ENCODE assay signal across 8 cellular contexts in the genomic region with DNA sequence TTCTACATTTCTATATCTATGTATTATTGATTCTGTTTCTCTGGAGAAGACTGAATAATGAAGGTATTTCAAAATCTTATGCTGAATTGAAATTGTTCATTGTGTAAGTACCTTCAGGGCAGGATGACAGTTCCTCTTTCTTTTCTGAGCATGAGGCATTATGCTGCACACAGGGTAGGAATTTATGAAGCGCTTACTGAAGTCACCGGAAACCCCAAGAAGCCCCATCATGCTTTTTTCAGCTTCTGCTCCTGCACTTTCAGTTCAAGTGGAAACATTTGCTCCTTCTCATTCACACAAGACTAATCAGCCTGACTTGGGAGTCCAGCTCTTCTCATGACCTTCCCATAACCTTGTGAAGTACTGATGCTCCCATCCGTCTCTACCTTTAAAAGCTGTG.
DNase-seq lines count a peak whose midpoint lies in the region; ATAC-seq, FAIRE-seq and TF ChIP-seq lines count a peak whose summit lies in the region.

No MANE protein-coding gene starts in this region.

- H3K9me3 Mint-ChIP-seq in WTC11 = peaks cover 12% of the 10 kb centered on the region

- H3K79me2 ChIP-seq in GM12878 (ENCODE audit: control insufficient read depth, insufficient read depth, low read length) = no peaks in the 10 kb centered on the region

- RAD21 ChIA-PET in GM12878 (lab: Charles Lee; ENCODE audit: unreplicated experiment) = no interaction called here

- H3K36me3 ChIP-seq in GM12878 (ENCODE audit: control insufficient read depth in 2 of 2, insufficient read depth in 2 of 2, low read length in 1 of 2) (no peaks in the 10 kb centered on the region), vagina (no peaks in the 10 kb centered on the region)

- H3K4me1 ChIP-seq in GM12878 (ENCODE audit: control insufficient read depth, insufficient read depth, low read length) = peaks cover 26% of the 10 kb centered on the region
- peaks cover 5% of the 10 kb centered on the region for H3K4me1 ChIP-seq in vagina

- peaks cover 16% of the 10 kb centered on the region for H3K4me1 Mint-ChIP-seq in WTC11

- ATAC-seq in GM19467 (IDR thresholded peaks at IDR 0.05; ENCODE audit: unreplicated experiment) = peak; percentile 42
- ATAC-seq in HG03095 (IDR thresholded peaks at IDR 0.05; ENCODE audit: unreplicated experiment) = peak; percentile 85
- ATAC-seq in GM12878 = peak; percentile 78
- no peak for ATAC-seq in WTC11

- peak overlapping the region; percentile 55 for H3K27ac ChIP-seq in GM12878 (ENCODE audit: control insufficient read depth, insufficient read depth)
- no peak overlapping the region for H3K27ac ChIP-seq in vagina

- in situ Hi-C loops in GM12878 (cut with MboI) = no loop called here

- peak; percentile 55 for DNase-seq in GM12865 (ENCODE audit: low read depth)
- DNase-seq in GM12878 (ENCODE audit: low read depth, low spot score) = peak; percentile 54
- DNase-seq in vagina (ENCODE audit: extremely low spot score in 2 of 2) = no peak
- no peak for DNase-seq in T-helper 1 cell
- DNase-seq in COLO668 (lab: John Stamatoyannopoulos, UW; ENCODE audit: unreplicated experiment) = no peak
- no peak for DNase-seq in WTC11 (ENCODE audit: low spot score)

- TF ChIP-seq CTCF in GM12865 (IDR thresholded peaks at IDR 0.05; ENCODE audit: insufficient read depth, low read depth, low read length, missing control alignments) (no peak), GM12878 (IDR thresholded peaks at IDR 0.05 in 2 of 3, conservative IDR thresholded peaks at IDR 0.05 in 1 of 3; ENCODE audit: control insufficient read depth in 2 of 3, extremely low read depth in 1 of 3, insufficient read depth in 1 of 3, low read depth in 3 of 3, low read length in 3 of 3) (no peak), vagina (IDR thresholded peaks at IDR 0.05) (no peak), WTC11 (IDR thresholded peaks at IDR 0.05) (no peak)

- no peak for TF ChIP-seq EP300 in GM12878 (IDR thresholded peaks at IDR 0.05; ENCODE audit: borderline replicate concordance in 1 of 2, control insufficient read depth in 1 of 2, low read depth in 2 of 2, low read length in 2 of 2)

- H3K9ac ChIP-seq in GM12878 (ENCODE audit: control insufficient read depth, insufficient read depth, low read length) = no peak overlapping the region

- H3K27me3 ChIP-seq in GM12878 (replicated peaks in 1 of 2; ENCODE audit: control insufficient read depth in 2 of 2, insufficient read depth in 2 of 2, low read length in 1 of 2) = peaks cover 0 to 2% of the 10 kb centered on the region in 2 experiments; a peak in 2 of 4 replicates
- H3K27me3 ChIP-seq in vagina = no peaks in the 10 kb centered on the region

- no peaks in the 10 kb centered on the region for H3K36me3 Mint-ChIP-seq in WTC11

- TF ChIP-seq POLR2A in GM12878 (IDR thresholded peaks at IDR 0.05; ENCODE audit: low read depth, low read length) (no peak), vagina (IDR thresholded peaks at IDR 0.05) (no peak)

- 3% methylated on average over 3 of the region's 3 CpGs for WGBS in GM12878 (ENCODE audit: insufficient coverage, insufficient replicate concordance, low lambda C conversion rate, missing lambda C conversion rate)

- intact Hi-C loops in GM12878 (cut with micrococcal nuclease; ENCODE audit: unreplicated experiment) (no loop called here), vagina (cut with DNase I) (no loop called here)

- H3K9me3 ChIP-seq in GM12878 (replicated peaks; ENCODE audit: control insufficient read depth, insufficient read depth, low read length) (no peaks in the 10 kb centered on the region), vagina (no peaks in the 10 kb centered on the region)

- no peak overlapping the region for H3K4me3 Mint-ChIP-seq in WTC11

- SMC1A ChIA-PET in GM12878 (lab: Charles Lee; ENCODE audit: uncharacterized antibody, unreplicated experiment) = no interaction called here

- H4K20me1 ChIP-seq in GM12878 (ENCODE audit: control insufficient read depth, insufficient read depth) = no peaks in the 10 kb centered on the region

- no peaks in the 10 kb centered on the region; the same call in 1 of the 2 replicates for H3K27me3 Mint-ChIP-seq in WTC11 (ENCODE audit: low read depth)

- peak overlapping the region; percentile 45 for H2AFZ ChIP-seq in GM12878 (ENCODE audit: control insufficient read depth, low read depth, low read length)

- CTCF ChIA-PET in GM12878 (lab: Yijun Ruan, JAX) (no interaction called here), WTC11 (lab: Charles Lee) (no interaction called here)

- TF ChIP-seq RAD21 in GM12878 (IDR thresholded peaks at IDR 0.05; ENCODE audit: insufficient read depth, low read depth, low read length) = no peak

- BruUV-seq in GM12878 (replicated peaks; lab: Mats Ljungman, UMichigan) = no TSS peak

- H3K4me3 ChIP-seq in GM12865 (ENCODE audit: low read depth, low read length) (no peak overlapping the region), GM12878 (no peak overlapping the region), vagina (no peak overlapping the region)

- no peak overlapping the region for H3K27ac Mint-ChIP-seq in WTC11

- peak overlapping the region; percentile 65; the same call in 1 of the 2 replicates for H3K4me2 ChIP-seq in GM12878 (ENCODE audit: control insufficient read depth, insufficient read depth)

- no peak for FAIRE-seq in GM12878 (lab: Jason Lieb, UNC)

- POLR2A ChIA-PET in GM12878 (lab: Charles Lee) (no interaction called here), WTC11 (lab: Charles Lee) (interaction anchor here (0.6 kb wide), 1 partner anchor 248 kb away, joined by 3 read pairs; no protein-coding TSS in a partner anchor)

TF ChIP-seq in GM12878, 131 proteins besides CTCF, POLR2A, EP300 and RAD21 (continues in another document):
- TF ChIP-seq HDAC6 (IDR thresholded peaks at IDR 0.05; ENCODE audit: unreplicated experiment) = no peak
- TF ChIP-seq RUNX3 (IDR thresholded peaks at IDR 0.05; ENCODE audit: low read length) = peak; percentile 34; the same call in 1 of the 2 replicates
- peak; percentile 71 for TF ChIP-seq SPI1 (IDR thresholded peaks at IDR 0.05; ENCODE audit: borderline replicate concordance, insufficient read depth, low read depth, low read length)
- TF ChIP-seq ZNF217 (IDR thresholded peaks at IDR 0.05) = no peak
- TF ChIP-seq, protein P1, sequence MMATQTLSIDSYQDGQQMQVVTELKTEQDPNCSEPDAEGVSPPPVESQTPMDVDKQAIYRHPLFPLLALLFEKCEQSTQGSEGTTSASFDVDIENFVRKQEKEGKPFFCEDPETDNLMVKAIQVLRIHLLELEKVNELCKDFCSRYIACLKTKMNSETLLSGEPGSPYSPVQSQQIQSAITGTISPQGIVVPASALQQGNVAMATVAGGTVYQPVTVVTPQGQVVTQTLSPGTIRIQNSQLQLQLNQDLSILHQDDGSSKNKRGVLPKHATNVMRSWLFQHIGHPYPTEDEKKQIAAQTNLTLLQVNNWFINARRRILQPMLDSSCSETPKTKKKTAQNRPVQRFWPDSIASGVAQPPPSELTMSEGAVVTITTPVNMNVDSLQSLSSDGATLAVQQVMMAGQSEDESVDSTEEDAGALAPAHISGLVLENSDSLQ (IDR thresholded peaks at IDR 0.05) = no peak
- no peak for TF ChIP-seq RFX5 (IDR thresholded peaks at IDR 0.05; ENCODE audit: low read depth, low read length)
- TF ChIP-seq, protein P2, sequence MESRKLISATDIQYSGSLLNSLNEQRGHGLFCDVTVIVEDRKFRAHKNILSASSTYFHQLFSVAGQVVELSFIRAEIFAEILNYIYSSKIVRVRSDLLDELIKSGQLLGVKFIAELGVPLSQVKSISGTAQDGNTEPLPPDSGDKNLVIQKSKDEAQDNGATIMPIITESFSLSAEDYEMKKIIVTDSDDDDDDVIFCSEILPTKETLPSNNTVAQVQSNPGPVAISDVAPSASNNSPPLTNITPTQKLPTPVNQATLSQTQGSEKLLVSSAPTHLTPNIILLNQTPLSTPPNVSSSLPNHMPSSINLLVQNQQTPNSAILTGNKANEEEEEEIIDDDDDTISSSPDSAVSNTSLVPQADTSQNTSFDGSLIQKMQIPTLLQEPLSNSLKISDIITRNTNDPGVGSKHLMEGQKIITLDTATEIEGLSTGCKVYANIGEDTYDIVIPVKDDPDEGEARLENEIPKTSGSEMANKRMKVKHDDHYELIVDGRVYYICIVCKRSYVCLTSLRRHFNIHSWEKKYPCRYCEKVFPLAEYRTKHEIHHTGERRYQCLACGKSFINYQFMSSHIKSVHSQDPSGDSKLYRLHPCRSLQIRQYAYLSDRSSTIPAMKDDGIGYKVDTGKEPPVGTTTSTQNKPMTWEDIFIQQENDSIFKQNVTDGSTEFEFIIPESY (IDR thresholded peaks at IDR 0.05) = no peak

TF ChIP-seq in WTC11, 78 proteins besides CTCF, POLR2A, EP300 and RAD21:
- TF ChIP-seq, protein P3, sequence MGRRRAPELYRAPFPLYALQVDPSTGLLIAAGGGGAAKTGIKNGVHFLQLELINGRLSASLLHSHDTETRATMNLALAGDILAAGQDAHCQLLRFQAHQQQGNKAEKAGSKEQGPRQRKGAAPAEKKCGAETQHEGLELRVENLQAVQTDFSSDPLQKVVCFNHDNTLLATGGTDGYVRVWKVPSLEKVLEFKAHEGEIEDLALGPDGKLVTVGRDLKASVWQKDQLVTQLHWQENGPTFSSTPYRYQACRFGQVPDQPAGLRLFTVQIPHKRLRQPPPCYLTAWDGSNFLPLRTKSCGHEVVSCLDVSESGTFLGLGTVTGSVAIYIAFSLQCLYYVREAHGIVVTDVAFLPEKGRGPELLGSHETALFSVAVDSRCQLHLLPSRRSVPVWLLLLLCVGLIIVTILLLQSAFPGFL (CRISPR knock-in tag; IDR thresholded peaks at IDR 0.05; ENCODE audit: borderline replicate concordance) = no peak
- TF ChIP-seq, protein P4, sequence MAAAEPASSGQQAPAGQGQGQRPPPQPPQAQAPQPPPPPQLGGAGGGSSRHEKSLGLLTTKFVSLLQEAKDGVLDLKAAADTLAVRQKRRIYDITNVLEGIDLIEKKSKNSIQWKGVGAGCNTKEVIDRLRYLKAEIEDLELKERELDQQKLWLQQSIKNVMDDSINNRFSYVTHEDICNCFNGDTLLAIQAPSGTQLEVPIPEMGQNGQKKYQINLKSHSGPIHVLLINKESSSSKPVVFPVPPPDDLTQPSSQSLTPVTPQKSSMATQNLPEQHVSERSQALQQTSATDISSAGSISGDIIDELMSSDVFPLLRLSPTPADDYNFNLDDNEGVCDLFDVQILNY (CRISPR knock-in tag; IDR thresholded peaks at IDR 0.05) = no peak
- TF ChIP-seq ZNF416 (CRISPR knock-in tag; IDR thresholded peaks at IDR 0.05) = no peak

Comparison
In these comparisons a context has a peak if more than half of its experiments do, and no peak if none do; other contexts are left out.
1. DNase-seq: peak in GM12865 (single experiment) and GM12878 (single experiment); none in vagina (0 of 2), T-helper 1 cell (0 of 5), COLO668 (single experiment) and WTC11 (single experiment).